In the genomic region with DNA sequence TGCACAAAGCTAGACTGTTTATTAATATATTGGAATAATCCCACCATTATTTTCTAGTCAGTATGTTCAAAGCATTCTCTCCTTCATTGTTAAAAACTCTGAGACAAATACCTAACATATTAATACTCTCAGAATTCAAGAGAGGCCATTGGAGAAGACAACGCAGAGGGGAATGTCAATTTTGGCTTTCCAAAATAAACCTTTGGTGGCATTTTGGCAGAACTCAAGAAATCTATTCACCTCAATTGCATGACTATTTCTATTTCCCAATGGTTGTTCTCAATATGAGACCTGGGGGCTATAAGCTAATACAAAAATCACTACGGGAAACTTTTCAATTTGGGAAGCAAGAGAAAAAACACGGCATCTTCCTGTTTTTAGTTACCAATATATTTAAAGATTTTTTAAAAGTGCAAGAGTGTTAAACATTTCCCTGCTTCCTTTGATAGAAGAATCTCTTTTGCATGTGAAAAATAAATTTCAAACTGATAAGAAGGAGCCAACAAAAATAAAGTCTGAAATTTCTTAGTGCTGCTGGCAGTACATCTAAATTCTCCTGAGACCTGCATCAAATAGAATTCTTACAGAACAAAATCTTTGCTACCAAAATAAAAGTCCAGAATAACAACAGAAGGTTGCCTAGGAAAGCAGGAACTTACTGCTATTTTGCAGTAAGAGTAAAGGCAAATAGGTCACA, we compare ENCODE assay signal across 10 cellular contexts. TPM values are rescaled to one million over a fixed set of nuclear protein-coding genes. Genes with fewer than 3 reads are reported as not detected.
DNase-seq lines count a peak whose midpoint lies in the region; ATAC-seq, FAIRE-seq and TF ChIP-seq lines count a peak whose summit lies in the region.
"Had no signal": no experiment of that assay in that cellular context is flagged by ENCODE, and none has a peak within 500 bp of the region (broad histone marks: within the 10 kb centered on the region; RNA-seq: fewer than 3 reads in every experiment).

No MANE protein-coding gene starts in this region.

- no peak overlapping the region for H2AFZ ChIP-seq in neuronal stem cell (ENCODE audit: low read length)

- intact Hi-C loops in CD8-positive, alpha-beta T cell (cut with DNase I, micrococcal nuclease) = no loop called here
- intact Hi-C loops in esophagus squamous epithelium (cut with DNase I) = no loop called here
- intact Hi-C loops in pancreas (cut with DNase I) = no loop called here

- H3K36me3 Mint-ChIP-seq in CD8-positive, alpha-beta T cell = peaks cover 61% of the 10 kb centered on the region

- WGBS in esophagus squamous epithelium, 2 donors = 49 to 60% methylated on average over 3 of the region's 3 CpGs
- 8 to 11% methylated on average over 3 of the region's 3 CpGs for WGBS in pancreas, 2 donors
- WGBS in neuronal stem cell (ENCODE audit: extremely low coverage in 2 of 2, insufficient read length in 2 of 2, insufficient replicate concordance in 1 of 2), 2 donors = no CpG with 5 or more reads among the region's 3 CpGs

- H3K4me3 Mint-ChIP-seq in CD8-positive, alpha-beta T cell = no peak overlapping the region

- no peak for DNase-seq in CD8-positive, alpha-beta T cell
- DNase-seq in NCI-H526 treated with DMSO at 0.1 percent for 48 hours (lab: John Stamatoyannopoulos, UW) (peak; percentile 19), esophagus squamous epithelium (lab: John Stamatoyannopoulos, UW) (no peak), pancreas (no peak), SKM-1 (lab: John Stamatoyannopoulos, UW; ENCODE audit: unreplicated experiment) (no peak), neuronal stem cell (ENCODE audit: low spot score) (no peak), CD1c-positive myeloid dendritic cell (ENCODE audit: extremely low spot score) (no peak)
- DNase-seq: activated gamma-delta T cell treated with Interleukin-2 at 50 U/mL for 16 hours had no signal

- peak overlapping the region; percentile 55 for H3K27ac Mint-ChIP-seq in CD8-positive, alpha-beta T cell

- peaks cover 28% of the 10 kb centered on the region for H3K36me3 ChIP-seq in CD8-positive, alpha-beta T cell (ENCODE audit: insufficient read depth, low read length)
- H3K36me3 ChIP-seq in esophagus squamous epithelium (peaks cover 6 to 82% (median 38%) of the 10 kb centered on the region in 3 donors), pancreas (peaks cover 0 to 32% (median 5%) of the 10 kb centered on the region in 3 donors), neuronal stem cell (replicated peaks in 1 of 2; ENCODE audit: control insufficient read depth in 2 of 2, insufficient read depth in 2 of 2, low read length in 2 of 2) (peaks cover 3 to 72% of the 10 kb centered on the region in 2 donors)

- no peaks in the 10 kb centered on the region for H3K79me1 ChIP-seq in neuronal stem cell (ENCODE audit: low read depth, low read length)

- CTCF ChIA-PET in CD8-positive, alpha-beta T cell (lab: Charles Lee) = no interaction called here

- no peaks in the 10 kb centered on the region for H3K27me3 Mint-ChIP-seq in CD8-positive, alpha-beta T cell (ENCODE audit: low read depth)

- peak; percentile 56 for ATAC-seq in CD8-positive, alpha-beta T cell
- ATAC-seq in pancreas (peak; percentile 85 to 96 (median 90)), GM19452 (IDR thresholded peaks at IDR 0.05; ENCODE audit: unreplicated experiment) (no peak)

- no peaks in the 10 kb centered on the region for H3K9me3 ChIP-seq in CD8-positive, alpha-beta T cell (ENCODE audit: low read length)
- H3K9me3 ChIP-seq in esophagus squamous epithelium (no peaks in the 10 kb centered on the region), pancreas (no peaks in the 10 kb centered on the region), neuronal stem cell (replicated peaks in 1 of 2; ENCODE audit: control insufficient read depth in 2 of 2, insufficient read depth in 1 of 2, low read depth in 1 of 2, low read length in 2 of 2) (no peaks in the 10 kb centered on the region)

- H4K91ac ChIP-seq in neuronal stem cell (ENCODE audit: low read depth, low read length, poor library complexity) = no peak overlapping the region

- no peak overlapping the region for H4K8ac ChIP-seq in neuronal stem cell (ENCODE audit: low read depth, low read length)

- no peak for TF ChIP-seq POLR2A in esophagus squamous epithelium (IDR thresholded peaks at IDR 0.05)

- TF ChIP-seq CTCF in CD8-positive, alpha-beta T cell (IDR thresholded peaks at IDR 0.05) = no peak
- no peak for TF ChIP-seq CTCF in esophagus squamous epithelium (IDR thresholded peaks at IDR 0.05)
- TF ChIP-seq CTCF in pancreas (IDR thresholded peaks at IDR 0.05) = no peak

- no peak overlapping the region for H2AK5ac ChIP-seq in neuronal stem cell (ENCODE audit: low read depth, low read length)

- peak; percentile 37 for FAIRE-seq in pancreas (lab: Jason Lieb, UNC)
- FAIRE-seq: RCC 7860 had no signal

- no peak overlapping the region for H3K18ac ChIP-seq in neuronal stem cell (ENCODE audit: low read length)

- POLR2A ChIA-PET in CD8-positive, alpha-beta T cell (lab: Charles Lee) = no interaction called here

- no peaks in the 10 kb centered on the region for H3K27me3 ChIP-seq in CD8-positive, alpha-beta T cell (ENCODE audit: insufficient read depth, low read length)
- H3K27me3 ChIP-seq in esophagus squamous epithelium (no peaks in the 10 kb centered on the region), pancreas (no peaks in the 10 kb centered on the region), neuronal stem cell (ENCODE audit: control insufficient read depth in 3 of 3, insufficient read depth in 3 of 3, low read depth in 1 of 3, low read length in 3 of 3) (no peaks in the 10 kb centered on the region)

- no peak overlapping the region for H3K27ac ChIP-seq in CD8-positive, alpha-beta T cell (ENCODE audit: low read depth, low read length)
- peak overlapping the region in 3 of 4 donors; percentile 15 to 60 (median 38) for H3K27ac ChIP-seq in esophagus squamous epithelium
- peak overlapping the region in 2 of 4 donors; percentile 9 to 34 for H3K27ac ChIP-seq in pancreas
- H3K27ac ChIP-seq in neuronal stem cell (replicated peaks; ENCODE audit: low read length) = no peak overlapping the region

- no peaks in the 10 kb centered on the region for H3K9me3 Mint-ChIP-seq in CD8-positive, alpha-beta T cell

- no peak overlapping the region for H3K14ac ChIP-seq in neuronal stem cell (ENCODE audit: low read length)

- H3K4ac ChIP-seq in neuronal stem cell (ENCODE audit: low read length) = no peak overlapping the region

- no peak overlapping the region for H2BK5ac ChIP-seq in neuronal stem cell (ENCODE audit: low read length)

- H3K23ac ChIP-seq in neuronal stem cell (ENCODE audit: low read depth, low read length, poor library complexity) = no peak overlapping the region

- H3K4me2 ChIP-seq in neuronal stem cell (ENCODE audit: insufficient read depth, low read length, poor library complexity, severe bottlenecking) = no peak overlapping the region

- peaks cover 11% of the 10 kb centered on the region for H3K4me1 Mint-ChIP-seq in CD8-positive, alpha-beta T cell (ENCODE audit: low read depth)

- no peak overlapping the region for H3K9ac ChIP-seq in neuronal stem cell (ENCODE audit: low read depth, low read length, poor library complexity)

- no peak overlapping the region for H2BK12ac ChIP-seq in neuronal stem cell (ENCODE audit: low read length)

- no peak overlapping the region for H2BK120ac ChIP-seq in neuronal stem cell (ENCODE audit: low read depth, low read length)

- no peak overlapping the region for H2BK15ac ChIP-seq in neuronal stem cell (ENCODE audit: low read length)

- peaks cover 4% of the 10 kb centered on the region for H3K4me1 ChIP-seq in CD8-positive, alpha-beta T cell (ENCODE audit: insufficient read depth, low read length)
- peaks cover 0 to 21% (median 0%) of the 10 kb centered on the region in 3 donors for H3K4me1 ChIP-seq in esophagus squamous epithelium
- peaks cover 7 to 21% (median 14%) of the 10 kb centered on the region in 3 donors for H3K4me1 ChIP-seq in pancreas
- no peaks in the 10 kb centered on the region for H3K4me1 ChIP-seq in neuronal stem cell (ENCODE audit: control insufficient read depth in 2 of 2, insufficient read depth in 1 of 2, low read depth in 1 of 2, low read length in 2 of 2)

- no peak overlapping the region for H3K4me3 ChIP-seq in CD8-positive, alpha-beta T cell (ENCODE audit: low read depth, low read length)
- H3K4me3 ChIP-seq in esophagus squamous epithelium = peak overlapping the region in 1 of 4 donors; percentile 25
- no peak overlapping the region for H3K4me3 ChIP-seq in pancreas
- H3K4me3 ChIP-seq in neuronal stem cell (ENCODE audit: low read length in 2 of 2) = no peak overlapping the region

RNA-seq across cellular contexts. Expression of a gene that starts 58.6 kb away (rescaled TPM):
- 1 to 10 TPM; 7.5 to 7.8 TPM for total RNA-seq in CD8-positive, alpha-beta T cell
- total RNA-seq in esophagus squamous epithelium = 10 to 100 TPM; 35.8 to 52.0 (median 40.1) TPM
- 10 to 100 TPM in 4 of 6 donors, 1 to 10 TPM in 2; 9.2 to 19.2 (median 11.6) TPM for total RNA-seq in pancreas
- 10 to 100 TPM; 23.0 to 47.2 TPM for polyA plus RNA-seq in pancreas
- polyA plus RNA-seq in neuronal stem cell (2013, experiment 1 of 2) = 30.3 TPM
- 29.9 TPM for polyA plus RNA-seq in neuronal stem cell (2013, experiment 2 of 2)

Comparison
In these comparisons a context has a peak if more than half of its experiments do, and no peak if none do; other contexts are left out.
1. H3K27ac ChIP-seq: peak in esophagus squamous epithelium (3 of 4); none in CD8-positive, alpha-beta T cell (single experiment) and neuronal stem cell (single experiment).